In genomic region chr19:10928563-10929401, GRCh38 we compare ENCODE assay signal across 8 cellular contexts. TPM values are rescaled to one million over a fixed set of nuclear protein-coding genes. Genes with fewer than 3 reads are reported as not detected.
DNase-seq lines count a peak whose midpoint lies in the region; ATAC-seq, FAIRE-seq and TF ChIP-seq lines count a peak whose summit lies in the region.

Gene TIMM29, plus strand, starts transcription at chr19:10928811. Its CDS starts 12 bp downstream, at chr19:10928823.
Gene YIPF2, minus strand, starts transcription at chr19:10928639. Its CDS starts 229 bp downstream, at chr19:10928410.

- peaks cover 16% of the 10 kb centered on the region for H3K36me3 Mint-ChIP-seq in T-helper 1 cell treated with Interleukin-12 subunit alpha and Interleukin-12 subunit beta and Interleukin-4 antibody, amounts not matched to agents 30 μg/mL and 1 μg/mL, for 36 hours (ENCODE audit: low read depth)

- H3K4me3 ChIP-seq in prostate gland (peak within 1 kb of the TSS; percentile 95), urinary bladder (ENCODE audit: low read depth, low read length) (peak within 1 kb of the TSS; percentile 94)

- H3K9me3 Mint-ChIP-seq in T-helper 1 cell treated with Interleukin-12 subunit alpha and Interleukin-12 subunit beta and Interleukin-4 antibody, amounts not matched to agents 30 μg/mL and 1 μg/mL, for 36 hours = no peaks in the 10 kb centered on the region

- no peaks in the 10 kb centered on the region for H3K27me3 Mint-ChIP-seq in T-helper 1 cell treated with Interleukin-12 subunit alpha and Interleukin-12 subunit beta and Interleukin-4 antibody, amounts not matched to agents 30 μg/mL and 1 μg/mL, for 36 hours (ENCODE audit: low read depth)

- peak; percentile 99 for DNase-seq in GM12891 (ENCODE audit: insufficient read length, low spot score)
- DNase-seq in NCI-H1694 (lab: John Stamatoyannopoulos, UW) = peak; percentile 88
- DNase-seq in amygdala (lab: John Stamatoyannopoulos, UW) = peak; percentile 32 to 98 (median 94)
- DNase-seq in left ventricle myocardium superior = peak; percentile 97
- peak; percentile 98 for DNase-seq in prostate gland (ENCODE audit: low spot score)

- ATAC-seq in HG02870 (IDR thresholded peaks at IDR 0.05; ENCODE audit: unreplicated experiment) (peak; percentile 81), left ventricle myocardium superior (peak; percentile 97)

- H3K27ac Mint-ChIP-seq in T-helper 1 cell treated with Interleukin-12 subunit alpha and Interleukin-12 subunit beta and Interleukin-4 antibody, amounts not matched to agents 30 μg/mL and 1 μg/mL, for 36 hours = peak within 1 kb of the TSS; percentile 88

- no peaks in the 10 kb centered on the region for H3K36me3 ChIP-seq in prostate gland
- H3K36me3 ChIP-seq in urinary bladder (ENCODE audit: insufficient read depth) = no peaks in the 10 kb centered on the region

- peak within 1 kb of the TSS; percentile 73 to 85 for H3K27ac ChIP-seq in prostate gland
- H3K27ac ChIP-seq in urinary bladder (ENCODE audit: low read depth) = peak within 1 kb of the TSS; percentile 63

- WGBS in prostate gland = under 1% methylated on average over 53 of the region's 96 CpGs
- under 1% methylated on average over 96 of the region's 96 CpGs for WGBS in urinary bladder

- H3K4me1 ChIP-seq in prostate gland (replicated peaks) = peaks cover 11% of the 10 kb centered on the region
- H3K4me1 ChIP-seq in urinary bladder (ENCODE audit: insufficient read depth) = peaks cover 2% of the 10 kb centered on the region

- TF ChIP-seq POLR2A in GM12891 (IDR thresholded peaks at IDR 0.05; ENCODE audit: low read depth, low read length) = peak; percentile 65; the same call in 1 of the 2 replicates
- peak; percentile 80 for TF ChIP-seq POLR2A in prostate gland (IDR thresholded peaks at IDR 0.05)

- intact Hi-C loops in left ventricle myocardium superior (cut with micrococcal nuclease) (no loop called here), prostate gland (cut with DNase I) (loop anchor here (5.0 kb wide), 1 partner anchor 56 kb away; the partner anchor contains the start of gene CARM1)

- H3K9me3 ChIP-seq in prostate gland = no peaks in the 10 kb centered on the region

- FAIRE-seq in GM12891 (lab: Jason Lieb, UNC) = peak; percentile 95

- peak in 3 of 4 experiments; percentile 16 to 35 (median 27) for TF ChIP-seq CTCF in prostate gland (IDR thresholded peaks at IDR 0.05)

- peak within 1 kb of the TSS; percentile 92 for H3K4me3 Mint-ChIP-seq in T-helper 1 cell treated with Interleukin-12 subunit alpha and Interleukin-12 subunit beta and Interleukin-4 antibody, amounts not matched to agents 30 μg/mL and 1 μg/mL, for 36 hours

- no peaks in the 10 kb centered on the region for H3K27me3 ChIP-seq in prostate gland (replicated peaks; ENCODE audit: insufficient read depth)

- H3K4me1 Mint-ChIP-seq in T-helper 1 cell treated with Interleukin-12 subunit alpha and Interleukin-12 subunit beta and Interleukin-4 antibody, amounts not matched to agents 30 μg/mL and 1 μg/mL, for 36 hours (ENCODE audit: low read depth) = peaks cover 15% of the 10 kb centered on the region

TF ChIP-seq in GM12891, 5 proteins besides CTCF, POLR2A, EP300 and RAD21:
- no peak for TF ChIP-seq PAX5 (IDR thresholded peaks at IDR 0.05; ENCODE audit: insufficient read depth, low read length, severe bottlenecking)
- peak; percentile 50; the same call in 1 of the 2 replicates for TF ChIP-seq POU2F2 (IDR thresholded peaks at IDR 0.05; ENCODE audit: low read depth, low read length)
- peak; percentile 29; the same call in 1 of the 2 replicates for TF ChIP-seq SPI1 (IDR thresholded peaks at IDR 0.05; ENCODE audit: low read depth, low read length)
- peak; percentile 74; the same call in 1 of the 2 replicates for TF ChIP-seq TAF1 (IDR thresholded peaks at IDR 0.05; ENCODE audit: low read depth, low read length)
- peak; percentile 59; the same call in 1 of the 2 replicates for TF ChIP-seq POLR2AphosphoS5 (IDR thresholded peaks at IDR 0.05; ENCODE audit: low read depth, low read length)

RNA-seq across cellular contexts. Expression of gene TIMM29, which starts in this region (rescaled TPM):
- polyA plus RNA-seq in GM12891 (2012; ENCODE audit: low read depth, missing spikeins) = 14.2 TPM
- total RNA-seq in left ventricle myocardium superior (17.4 TPM), prostate gland (10 to 100 TPM; 34.9 to 47.9 TPM), urinary bladder (14.1 TPM)
- 19.7 TPM for polyA plus RNA-seq in urinary bladder

RNA-seq across cellular contexts. Expression of gene YIPF2, which starts in this region (rescaled TPM):
- polyA plus RNA-seq in GM12891 (2012; ENCODE audit: low read depth, missing spikeins) = 27.8 TPM
- total RNA-seq in left ventricle myocardium superior (16.4 TPM), prostate gland (10 to 100 TPM; 84.8 to 87.1 TPM), urinary bladder (47.2 TPM)
- 38.1 TPM for polyA plus RNA-seq in urinary bladder

Comparison
In these comparisons a context has a peak if more than half of its experiments do, and no peak if none do; other contexts are left out.
1. Peak in every context shown above with its lines: DNase-seq, ATAC-seq, H3K4me3 ChIP-seq and H3K27ac ChIP-seq.